In the genomic region with DNA sequence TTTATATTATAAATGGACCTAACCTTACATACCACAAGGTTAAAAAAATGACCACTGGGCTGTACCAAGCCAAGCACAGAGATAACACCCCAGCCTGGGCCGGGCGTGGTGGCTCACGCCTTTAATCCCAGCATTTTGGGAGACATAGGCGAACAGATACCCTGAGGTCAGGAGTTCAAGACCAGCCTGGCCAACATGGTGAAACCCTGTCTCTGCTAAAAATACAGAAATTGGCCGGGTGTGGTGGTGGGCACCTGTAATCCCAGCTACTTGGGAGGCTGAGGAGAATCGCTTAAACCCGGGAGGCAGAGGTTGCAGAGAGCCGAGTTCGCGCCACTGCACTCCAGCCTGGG, we compare ENCODE assay signal across 8 cellular contexts. TPM values are rescaled to one million over a fixed set of nuclear protein-coding genes. Genes with fewer than 3 reads are reported as not detected.
DNase-seq lines count a peak whose midpoint lies in the region; ATAC-seq and TF ChIP-seq lines count a peak whose summit lies in the region.
"Not testable (repeated sequence)": the region's sequence is repeated elsewhere in the genome, so short reads cannot be mapped to it uniquely, and the experiment has no call there.

No MANE protein-coding gene starts in this region.

- TF ChIP-seq POLR2A in adrenal gland (IDR thresholded peaks at IDR 0.05) = not testable (repeated sequence)

- peak overlapping the region; percentile 90 for H3K4me3 ChIP-seq in AG04449 (ENCODE audit: low read depth, low read length)
- not testable (repeated sequence) for H3K4me3 ChIP-seq in HEK293 (ENCODE audit: low read depth, low read length)
- peak overlapping the region in 2 of 4 donors; percentile 59 to 88 for H3K4me3 ChIP-seq in adrenal gland

- not testable (repeated sequence) for ATAC-seq in T-cell (replicated peaks in 1 of 4); stimulated activated naive CD8-positive, alpha-beta T cell treated with anti-CD3 and anti-CD28 coated beads, Interleukin-15, amount 100 ng/mL, for 72 hours

- H3K27ac Mint-ChIP-seq in T-cell (peak overlapping the region; percentile 94 to 99), endothelial cell (ENCODE audit: unreplicated experiment) (peak overlapping the region; percentile 95), immature natural killer cell (peak overlapping the region; percentile 91 to 99 (median 96))
- not testable (repeated sequence) for H3K27ac Mint-ChIP-seq in neural crest cell (ENCODE audit: unreplicated experiment)
- H3K27ac Mint-ChIP-seq in stimulated activated naive CD8-positive, alpha-beta T cell treated with anti-CD3 and anti-CD28 coated beads, Interleukin-15, amount 100 ng/mL, for 72 hours = peak overlapping the region in 1 of 2 donors; percentile 99

- H3K9me3 ChIP-seq in HEK293 (ENCODE audit: control insufficient read depth, insufficient read depth, low read depth, low read length); adrenal gland (replicated peaks in 1 of 3): not testable (repeated sequence)

- H3K4me3 Mint-ChIP-seq in T-cell = peak overlapping the region; percentile 97 to 99 (median 98)
- peak overlapping the region; percentile 99 for H3K4me3 Mint-ChIP-seq in endothelial cell (ENCODE audit: unreplicated experiment)
- peak overlapping the region; percentile 95 to 100 (median 99) for H3K4me3 Mint-ChIP-seq in immature natural killer cell
- peak overlapping the region; percentile 100 for H3K4me3 Mint-ChIP-seq in neural crest cell
- H3K4me3 Mint-ChIP-seq in stimulated activated naive CD8-positive, alpha-beta T cell treated with anti-CD3 and anti-CD28 coated beads, Interleukin-15, amount 100 ng/mL, for 72 hours = peak overlapping the region; percentile 97 to 100

- CTCF ChIA-PET in AG04449 (lab: Yijun Ruan, JAX) = interaction anchor here (0.9 to 1.0 kb wide), 2 partner anchors 8 to 26 kb away, joined by 3 read pairs; no protein-coding TSS in a partner anchor
- CTCF ChIA-PET in HEK293 (lab: Yijun Ruan, JAX) = not testable (repeated sequence)
- CTCF ChIA-PET in T-cell (lab: Charles Lee) = interaction anchor here in 1 of 2 donors (0.8 to 1.4 kb wide), 2 partner anchors 118 to 350 kb away, joined by 3 to 4 read pairs; no protein-coding TSS in a partner anchor

- H3K27me3 ChIP-seq in adrenal gland = not testable (repeated sequence)

- not testable (repeated sequence) for H3K4me1 ChIP-seq in HEK293 (ENCODE audit: control insufficient read depth, insufficient read depth, low read length); adrenal gland (replicated peaks in 1 of 2)

- not testable (repeated sequence) for H3K27ac ChIP-seq in HEK293 (ENCODE audit: extremely low read depth, low read depth, low read length)
- peak overlapping the region; percentile 80 to 95 (median 82) for H3K27ac ChIP-seq in adrenal gland

- WGBS in adrenal gland, 4 donors = 42 to 56% (median 45%) methylated on average over 10 of the region's 10 CpGs

- not testable (repeated sequence) for H3K27me3 Mint-ChIP-seq in T-cell; endothelial cell (ENCODE audit: unreplicated experiment); stimulated activated naive CD8-positive, alpha-beta T cell treated with anti-CD3 and anti-CD28 coated beads, Interleukin-15, amount 100 ng/mL, for 72 hours
- H3K27me3 Mint-ChIP-seq in immature natural killer cell (ENCODE audit: low read depth in 3 of 3) = peaks cover 10 to 26% (median 15%) of the 10 kb centered on the region in 3 donors
- H3K27me3 Mint-ChIP-seq in neural crest cell (ENCODE audit: low read depth) = peaks cover 13% of the 10 kb centered on the region

- H3K36me3 ChIP-seq in HEK293 (ENCODE audit: control insufficient read depth in 2 of 2, insufficient read depth in 1 of 2, low read length in 2 of 2) = peaks cover 0 to 18% of the 10 kb centered on the region in 2 experiments; a peak in 2 of 3 replicates
- not testable (repeated sequence) for H3K36me3 ChIP-seq in adrenal gland (replicated peaks in 1 of 2)

- not testable (repeated sequence) for DNase-seq in AG04449 (ENCODE audit: low read depth, low spot score); T-cell; adrenal gland; endothelial cell (ENCODE audit: low spot score); immature natural killer cell; neural crest cell (ENCODE audit: low read depth, low spot score); stimulated activated naive CD8-positive, alpha-beta T cell treated with anti-CD3 and anti-CD28 coated beads, Interleukin-15, amount 100 ng/mL, for 72 hours

- H3K36me3 Mint-ChIP-seq in T-cell (peaks cover 29% of the 10 kb centered on the region), endothelial cell (ENCODE audit: low read depth, unreplicated experiment) (peaks cover 24% of the 10 kb centered on the region), immature natural killer cell (peaks cover 6 to 44% (median 29%) of the 10 kb centered on the region in 3 donors), neural crest cell (ENCODE audit: low read depth) (peaks cover 33% of the 10 kb centered on the region)

- TF ChIP-seq CTCF in AG04449 (IDR thresholded peaks at IDR 0.05; ENCODE audit: insufficient read depth, low read length, missing control alignments); HEK293 (tag by site-specific recombination; IDR thresholded peaks at IDR 0.05); adrenal gland (IDR thresholded peaks at IDR 0.05); endothelial cell (IDR thresholded peaks at IDR 0.05; ENCODE audit: unreplicated experiment); neural crest cell (conservative IDR thresholded peaks at IDR 0.05): not testable (repeated sequence)

- POLR2A ChIA-PET in AG04449 (lab: Yijun Ruan, JAX) (interaction anchor here (1.4 to 1.9 kb wide), 2 partner anchors 12 to 70 kb away, joined by 3 to 5 read pairs; a partner anchor contains a TSS), HEK293 (lab: Yijun Ruan, JAX) (interaction anchor here (0.9 to 1.9 kb wide), 6 partner anchors 8 to 70 kb away, joined by 3 to 12 read pairs (median 4); a partner anchor contains a TSS)
- POLR2A ChIA-PET in T-cell (lab: Charles Lee) = not testable (repeated sequence)

- intact Hi-C loops in adrenal gland (cut with DNase I) = not testable (repeated sequence)

- H3K9me3 Mint-ChIP-seq in T-cell = peaks cover 3 to 32% (median 12%) of the 10 kb centered on the region in 3 donors
- not testable (repeated sequence) for H3K9me3 Mint-ChIP-seq in endothelial cell (ENCODE audit: unreplicated experiment)
- H3K9me3 Mint-ChIP-seq in immature natural killer cell = peaks cover 11 to 61% (median 25%) of the 10 kb centered on the region in 6 donors
- peaks cover 15% of the 10 kb centered on the region for H3K9me3 Mint-ChIP-seq in neural crest cell
- peaks cover 11 to 18% of the 10 kb centered on the region in 2 donors for H3K9me3 Mint-ChIP-seq in stimulated activated naive CD8-positive, alpha-beta T cell treated with anti-CD3 and anti-CD28 coated beads, Interleukin-15, amount 100 ng/mL, for 72 hours

- H3K4me1 Mint-ChIP-seq in T-cell = peaks cover 37 to 41% (median 40%) of the 10 kb centered on the region in 3 donors
- peaks cover 24% of the 10 kb centered on the region for H3K4me1 Mint-ChIP-seq in endothelial cell (ENCODE audit: unreplicated experiment)
- peaks cover 65 to 89% of the 10 kb centered on the region in 2 donors for H3K4me1 Mint-ChIP-seq in immature natural killer cell
- peaks cover 20% of the 10 kb centered on the region for H3K4me1 Mint-ChIP-seq in neural crest cell
- peaks cover 28% of the 10 kb centered on the region for H3K4me1 Mint-ChIP-seq in stimulated activated naive CD8-positive, alpha-beta T cell treated with anti-CD3 and anti-CD28 coated beads, Interleukin-15, amount 100 ng/mL, for 72 hours

TF ChIP-seq in HEK293, 187 proteins besides CTCF, POLR2A, EP300 and RAD21 (continues in another document):
- TF ChIP-seq, protein P1, sequence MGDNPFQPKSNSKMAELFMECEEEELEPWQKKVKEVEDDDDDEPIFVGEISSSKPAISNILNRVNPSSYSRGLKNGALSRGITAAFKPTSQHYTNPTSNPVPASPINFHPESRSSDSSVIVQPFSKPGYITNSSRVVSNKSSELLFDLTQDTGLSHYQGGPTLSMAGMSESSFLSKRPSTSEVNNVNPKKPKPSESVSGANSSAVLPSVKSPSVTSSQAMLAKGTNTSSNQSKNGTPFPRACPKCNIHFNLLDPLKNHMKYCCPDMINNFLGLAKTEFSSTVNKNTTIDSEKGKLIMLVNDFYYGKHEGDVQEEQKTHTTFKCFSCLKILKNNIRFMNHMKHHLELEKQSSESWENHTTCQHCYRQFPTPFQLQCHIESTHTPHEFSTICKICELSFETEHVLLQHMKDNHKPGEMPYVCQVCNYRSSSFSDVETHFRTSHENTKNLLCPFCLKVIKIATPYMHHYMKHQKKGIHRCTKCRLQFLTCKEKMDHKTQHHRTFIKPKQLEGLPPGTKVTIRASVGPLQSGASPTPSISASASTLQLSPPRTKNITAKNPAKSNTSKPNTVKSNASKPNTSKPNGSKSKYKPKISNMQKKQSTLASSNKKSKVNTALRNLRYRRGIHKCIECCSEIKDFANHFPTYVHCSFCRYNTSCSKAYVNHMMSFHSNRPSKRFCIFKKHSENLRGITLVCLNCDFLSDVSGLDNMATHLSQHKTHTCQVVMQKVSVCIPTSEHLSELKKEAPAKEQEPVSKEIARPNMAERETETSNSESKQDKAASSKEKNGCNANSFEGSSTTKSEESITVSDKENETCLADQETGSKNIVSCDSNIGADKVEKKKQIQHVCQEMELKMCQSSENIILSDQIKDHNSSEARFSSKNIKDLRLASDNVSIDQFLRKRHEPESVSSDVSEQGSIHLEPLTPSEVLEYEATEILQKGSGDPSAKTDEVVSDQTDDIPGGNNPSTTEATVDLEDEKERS (tag by site-specific recombination; IDR thresholded peaks at IDR 0.05) = peak; percentile 92
- TF ChIP-seq ZBTB20 (tag by site-specific recombination; IDR thresholded peaks at IDR 0.05) = peak; percentile 8; the same call in 1 of the 2 replicates

RNA-seq across cellular contexts. Expression of a gene that starts 0.4 kb away (rescaled TPM):
- total RNA-seq in T-cell = 10 to 100 TPM in 1 of 5 donors, 1 to 10 TPM in 4; 6.6 to 10.3 (median 8.6) TPM
- total RNA-seq in adrenal gland = 10 to 100 TPM in 2 of 8 donors, 1 to 10 TPM in 6; 2.2 to 13.9 (median 5.6) TPM
- 1 to 10 TPM in 2 of 3 donors, under 1 TPM in 1; 0.51 to 7.4 (median 1.4) TPM for polyA plus RNA-seq in adrenal gland
- 14.0 TPM for total RNA-seq in endothelial cell (ENCODE audit: unreplicated experiment)
- polyA plus RNA-seq in immature natural killer cell = 10 to 100 TPM in 2 of 3 donors, 1 to 10 TPM in 1; 9.3 to 14.6 (median 12.1) TPM
- total RNA-seq in neural crest cell = 14.4 and 15.9 TPM in 2 replicates
